1 cellular context compared by ENCODE assay signal in the genomic region with DNA sequence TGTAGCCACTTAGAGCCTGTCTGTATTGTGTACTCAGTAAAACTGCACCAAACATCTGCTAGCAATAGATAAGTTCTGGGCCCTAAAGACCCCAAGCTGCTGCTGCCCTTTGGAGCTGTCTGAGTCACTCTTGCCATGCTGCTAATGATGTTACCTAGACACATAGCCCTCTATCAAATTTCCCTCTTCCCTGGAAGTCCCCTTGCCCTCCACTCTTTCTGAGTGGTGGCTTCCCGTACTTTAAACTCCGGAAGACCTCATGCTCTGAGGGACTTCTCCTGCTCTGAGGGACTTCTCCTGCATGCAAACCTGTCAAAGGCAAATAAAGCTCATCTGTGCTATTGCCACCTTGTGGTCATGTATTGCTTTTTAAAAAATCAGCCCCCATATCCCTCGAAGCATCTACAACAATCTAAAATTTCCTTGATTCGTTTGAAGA.
TF ChIP-seq lines count a peak whose summit lies in the region.

No MANE protein-coding gene starts in this region.

TF ChIP-seq in SK-N-SH treated with all-trans-retinoic acid at 6 μM for 48 hours, 23 proteins besides CTCF, POLR2A, EP300 and RAD21 (continued from another document):
- TF ChIP-seq, protein P1, sequence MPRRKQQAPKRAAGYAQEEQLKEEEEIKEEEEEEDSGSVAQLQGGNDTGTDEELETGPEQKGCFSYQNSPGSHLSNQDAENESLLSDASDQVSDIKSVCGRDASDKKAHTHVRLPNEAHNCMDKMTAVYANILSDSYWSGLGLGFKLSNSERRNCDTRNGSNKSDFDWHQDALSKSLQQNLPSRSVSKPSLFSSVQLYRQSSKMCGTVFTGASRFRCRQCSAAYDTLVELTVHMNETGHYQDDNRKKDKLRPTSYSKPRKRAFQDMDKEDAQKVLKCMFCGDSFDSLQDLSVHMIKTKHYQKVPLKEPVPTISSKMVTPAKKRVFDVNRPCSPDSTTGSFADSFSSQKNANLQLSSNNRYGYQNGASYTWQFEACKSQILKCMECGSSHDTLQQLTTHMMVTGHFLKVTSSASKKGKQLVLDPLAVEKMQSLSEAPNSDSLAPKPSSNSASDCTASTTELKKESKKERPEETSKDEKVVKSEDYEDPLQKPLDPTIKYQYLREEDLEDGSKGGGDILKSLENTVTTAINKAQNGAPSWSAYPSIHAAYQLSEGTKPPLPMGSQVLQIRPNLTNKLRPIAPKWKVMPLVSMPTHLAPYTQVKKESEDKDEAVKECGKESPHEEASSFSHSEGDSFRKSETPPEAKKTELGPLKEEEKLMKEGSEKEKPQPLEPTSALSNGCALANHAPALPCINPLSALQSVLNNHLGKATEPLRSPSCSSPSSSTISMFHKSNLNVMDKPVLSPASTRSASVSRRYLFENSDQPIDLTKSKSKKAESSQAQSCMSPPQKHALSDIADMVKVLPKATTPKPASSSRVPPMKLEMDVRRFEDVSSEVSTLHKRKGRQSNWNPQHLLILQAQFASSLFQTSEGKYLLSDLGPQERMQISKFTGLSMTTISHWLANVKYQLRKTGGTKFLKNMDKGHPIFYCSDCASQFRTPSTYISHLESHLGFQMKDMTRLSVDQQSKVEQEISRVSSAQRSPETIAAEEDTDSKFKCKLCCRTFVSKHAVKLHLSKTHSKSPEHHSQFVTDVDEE (CRISPR knock-in tag; IDR thresholded peaks at IDR 0.05), result no peak
- TF ChIP-seq ESRRG (CRISPR knock-in tag; IDR thresholded peaks at IDR 0.05), result no peak
- TF ChIP-seq TOX (CRISPR knock-in tag; IDR thresholded peaks at IDR 0.05; ENCODE audit: borderline replicate concordance), result no peak
- TF ChIP-seq, protein P2, sequence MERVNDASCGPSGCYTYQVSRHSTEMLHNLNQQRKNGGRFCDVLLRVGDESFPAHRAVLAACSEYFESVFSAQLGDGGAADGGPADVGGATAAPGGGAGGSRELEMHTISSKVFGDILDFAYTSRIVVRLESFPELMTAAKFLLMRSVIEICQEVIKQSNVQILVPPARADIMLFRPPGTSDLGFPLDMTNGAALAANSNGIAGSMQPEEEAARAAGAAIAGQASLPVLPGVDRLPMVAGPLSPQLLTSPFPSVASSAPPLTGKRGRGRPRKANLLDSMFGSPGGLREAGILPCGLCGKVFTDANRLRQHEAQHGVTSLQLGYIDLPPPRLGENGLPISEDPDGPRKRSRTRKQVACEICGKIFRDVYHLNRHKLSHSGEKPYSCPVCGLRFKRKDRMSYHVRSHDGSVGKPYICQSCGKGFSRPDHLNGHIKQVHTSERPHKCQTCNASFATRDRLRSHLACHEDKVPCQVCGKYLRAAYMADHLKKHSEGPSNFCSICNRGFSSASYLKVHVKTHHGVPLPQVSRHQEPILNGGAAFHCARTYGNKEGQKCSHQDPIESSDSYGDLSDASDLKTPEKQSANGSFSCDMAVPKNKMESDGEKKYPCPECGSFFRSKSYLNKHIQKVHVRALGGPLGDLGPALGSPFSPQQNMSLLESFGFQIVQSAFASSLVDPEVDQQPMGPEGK (CRISPR knock-in tag; IDR thresholded peaks at IDR 0.05; ENCODE audit: borderline replicate concordance), result no peak
- TF ChIP-seq GLIS3 (CRISPR knock-in tag; IDR thresholded peaks at IDR 0.05), result no peak
- TF ChIP-seq ZNF70 (CRISPR knock-in tag; IDR thresholded peaks at IDR 0.05), result no peak
- TF ChIP-seq, protein P3, sequence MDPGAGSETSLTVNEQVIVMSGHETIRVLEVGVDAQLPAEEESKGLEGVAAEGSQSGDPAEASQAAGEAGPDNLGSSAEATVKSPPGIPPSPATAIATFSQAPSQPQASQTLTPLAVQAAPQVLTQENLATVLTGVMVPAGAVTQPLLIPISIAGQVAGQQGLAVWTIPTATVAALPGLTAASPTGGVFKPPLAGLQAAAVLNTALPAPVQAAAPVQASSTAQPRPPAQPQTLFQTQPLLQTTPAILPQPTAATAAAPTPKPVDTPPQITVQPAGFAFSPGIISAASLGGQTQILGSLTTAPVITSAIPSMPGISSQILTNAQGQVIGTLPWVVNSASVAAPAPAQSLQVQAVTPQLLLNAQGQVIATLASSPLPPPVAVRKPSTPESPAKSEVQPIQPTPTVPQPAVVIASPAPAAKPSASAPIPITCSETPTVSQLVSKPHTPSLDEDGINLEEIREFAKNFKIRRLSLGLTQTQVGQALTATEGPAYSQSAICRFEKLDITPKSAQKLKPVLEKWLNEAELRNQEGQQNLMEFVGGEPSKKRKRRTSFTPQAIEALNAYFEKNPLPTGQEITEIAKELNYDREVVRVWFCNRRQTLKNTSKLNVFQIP (CRISPR knock-in tag; IDR thresholded peaks at IDR 0.05; ENCODE audit: borderline replicate concordance, low read depth), result no peak
- TF ChIP-seq CSDC2 (CRISPR knock-in tag; IDR thresholded peaks at IDR 0.05), result no peak
- TF ChIP-seq CSRNP3 (CRISPR knock-in tag; IDR thresholded peaks at IDR 0.05), result no peak
- TF ChIP-seq RARB (CRISPR knock-in tag; IDR thresholded peaks at IDR 0.05), result no peak
